1 cellular context compared by ENCODE assay signal in genomic region chr6:52995913-52996685, GRCh38.
TF ChIP-seq lines count a peak whose summit lies in the region.

No MANE protein-coding gene starts in this region.

TF ChIP-seq in HepG2, 621 proteins besides CTCF, POLR2A, EP300 and RAD21 (continued from another document):
- TF ChIP-seq CREB1 (IDR thresholded peaks at IDR 0.05) = peak; percentile 66; the same call in 1 of the 2 replicates
- TF ChIP-seq CREB1 (CRISPR knock-in tag; IDR thresholded peaks at IDR 0.05) = no peak
- TF ChIP-seq ARNTL (CRISPR knock-in tag; IDR thresholded peaks at IDR 0.05) = peak; percentile 64; the same call in 1 of the 2 replicates
- TF ChIP-seq ZNF101 (CRISPR knock-in tag; IDR thresholded peaks at IDR 0.05; ENCODE audit: borderline replicate concordance, low read depth) = 0 out of 2 replicates have a peak, but pooled peaks have one; percentile 20
- TF ChIP-seq GFI1 (CRISPR knock-in tag; IDR thresholded peaks at IDR 0.05; ENCODE audit: borderline replicate concordance) = 0 out of 2 replicates have a peak, but pooled peaks have one; percentile 67
- no peak for TF ChIP-seq ZMYM4 (CRISPR knock-in tag; IDR thresholded peaks at IDR 0.05)
- no peak for TF ChIP-seq SRSF9 (IDR thresholded peaks at IDR 0.05; ENCODE audit: borderline replicate concordance, insufficient read depth, low read depth, low read length, poor library complexity, severe bottlenecking)
- no peak for TF ChIP-seq ZNF12 (CRISPR knock-in tag; IDR thresholded peaks at IDR 0.05)
- 0 out of 2 replicates have a peak, but pooled peaks have one; percentile 24 for TF ChIP-seq ZNF292 (CRISPR knock-in tag; IDR thresholded peaks at IDR 0.05; ENCODE audit: borderline replicate concordance, low read depth)
- 0 out of 2 replicates have a peak, but pooled peaks have one; percentile 34 for TF ChIP-seq KDM1A (CRISPR knock-in tag; IDR thresholded peaks at IDR 0.05)
- no peak for TF ChIP-seq ZNF224 (CRISPR knock-in tag; IDR thresholded peaks at IDR 0.05)
- TF ChIP-seq ADNP (CRISPR knock-in tag; IDR thresholded peaks at IDR 0.05) = no peak
- no peak for TF ChIP-seq ZFP90 (CRISPR knock-in tag; IDR thresholded peaks at IDR 0.05; ENCODE audit: borderline replicate concordance)
- TF ChIP-seq YY1 (IDR thresholded peaks at IDR 0.05; ENCODE audit: insufficient read depth, insufficient replicate concordance, low read depth, low read length) = no peak
- TF ChIP-seq CHD4 (IDR thresholded peaks at IDR 0.05; ENCODE audit: borderline replicate concordance, low read length) = peak; percentile 77; the same call in 1 of the 2 replicates
- 0 out of 2 replicates have a peak, but pooled peaks have one; percentile 29 for TF ChIP-seq IRX3 (CRISPR knock-in tag; IDR thresholded peaks at IDR 0.05; ENCODE audit: borderline replicate concordance, low read depth)
- peak; percentile 63; the same call in 1 of the 2 replicates for TF ChIP-seq ZNF816 (CRISPR knock-in tag; IDR thresholded peaks at IDR 0.05; ENCODE audit: borderline replicate concordance)
- TF ChIP-seq ZNF670 (CRISPR knock-in tag; IDR thresholded peaks at IDR 0.05; ENCODE audit: borderline replicate concordance) = peak; percentile 89; the same call in 1 of the 2 replicates
- no peak for TF ChIP-seq SMARCE1 (IDR thresholded peaks at IDR 0.05; ENCODE audit: borderline replicate concordance)
- no peak for TF ChIP-seq ZNF720 (CRISPR knock-in tag; IDR thresholded peaks at IDR 0.05)
- TF ChIP-seq FLYWCH1 (CRISPR knock-in tag; IDR thresholded peaks at IDR 0.05) = no peak
- TF ChIP-seq ATF2 (CRISPR knock-in tag; IDR thresholded peaks at IDR 0.05) = no peak
- TF ChIP-seq ZNF510 (CRISPR knock-in tag; IDR thresholded peaks at IDR 0.05; ENCODE audit: low read depth) = no peak
- TF ChIP-seq ZNF512 (CRISPR knock-in tag; IDR thresholded peaks at IDR 0.05) = no peak
- TF ChIP-seq SALL1 (CRISPR knock-in tag; IDR thresholded peaks at IDR 0.05) = peak; percentile 64; the same call in 1 of the 2 replicates
- 0 out of 2 replicates have a peak, but pooled peaks have one; percentile 10 for TF ChIP-seq ZNF337 (CRISPR knock-in tag; IDR thresholded peaks at IDR 0.05; ENCODE audit: borderline replicate concordance, low read depth)
- no peak for TF ChIP-seq ZNF329 (CRISPR knock-in tag; IDR thresholded peaks at IDR 0.05; ENCODE audit: low read depth)
- peak; percentile 90 for TF ChIP-seq ZNF460 (CRISPR knock-in tag; IDR thresholded peaks at IDR 0.05; ENCODE audit: borderline replicate concordance)
- TF ChIP-seq WIZ (CRISPR knock-in tag; IDR thresholded peaks at IDR 0.05) = peak; percentile 1; the same call in 1 of the 2 replicates
- TF ChIP-seq NFIC (IDR thresholded peaks at IDR 0.05; ENCODE audit: low read length) = peak; percentile 19; the same call in 1 of the 2 replicates
- TF ChIP-seq, protein P1, sequence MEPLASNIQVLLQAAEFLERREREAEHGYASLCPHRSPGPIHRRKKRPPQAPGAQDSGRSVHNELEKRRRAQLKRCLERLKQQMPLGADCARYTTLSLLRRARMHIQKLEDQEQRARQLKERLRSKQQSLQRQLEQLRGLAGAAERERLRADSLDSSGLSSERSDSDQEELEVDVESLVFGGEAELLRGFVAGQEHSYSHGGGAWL (CRISPR knock-in tag; IDR thresholded peaks at IDR 0.05) = no peak
- no peak for TF ChIP-seq ZNF839 (CRISPR knock-in tag; IDR thresholded peaks at IDR 0.05; ENCODE audit: borderline replicate concordance)
- TF ChIP-seq HDAC1 (CRISPR knock-in tag; IDR thresholded peaks at IDR 0.05) = peak; percentile 56
